In the genomic region with DNA sequence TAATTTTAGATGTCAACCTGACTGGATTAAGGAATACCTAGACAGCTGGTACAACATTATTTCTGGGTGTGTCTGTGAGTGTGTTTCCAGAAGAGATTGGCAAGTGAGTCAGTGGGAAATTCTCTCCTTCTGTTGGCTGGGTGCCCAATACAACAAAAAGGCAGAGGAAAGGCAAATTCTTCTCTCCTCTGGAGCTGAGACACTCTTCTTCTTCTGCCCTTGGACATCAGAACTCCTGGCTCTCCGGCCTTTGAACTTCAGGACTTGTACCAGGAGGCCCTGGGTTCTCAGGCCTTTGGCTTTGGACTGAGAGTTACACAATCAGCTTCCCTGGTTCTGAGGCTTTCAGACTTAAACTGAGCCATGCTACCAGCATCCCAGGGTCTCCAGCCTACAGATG, we compare ENCODE assay signal across 2 cellular contexts.
TF ChIP-seq lines count a peak whose summit lies in the region.

No MANE protein-coding gene starts in this region.

TF ChIP-seq in SK-N-SH treated with all-trans-retinoic acid at 6 μM for 48 hours, 23 proteins besides CTCF, POLR2A, EP300 and RAD21:
- TF ChIP-seq ZNF70 (CRISPR knock-in tag; IDR thresholded peaks at IDR 0.05), result no peak
- TF ChIP-seq ARNTL (CRISPR knock-in tag; IDR thresholded peaks at IDR 0.05; ENCODE audit: borderline replicate concordance, low read depth), result no peak
- TF ChIP-seq RARB (CRISPR knock-in tag; IDR thresholded peaks at IDR 0.05), result no peak
- no peak for TF ChIP-seq ESRRG (CRISPR knock-in tag; IDR thresholded peaks at IDR 0.05)
- TF ChIP-seq ZNF8 (CRISPR knock-in tag; IDR thresholded peaks at IDR 0.05), result no peak
- TF ChIP-seq TCF4 (CRISPR knock-in tag; IDR thresholded peaks at IDR 0.05; ENCODE audit: borderline replicate concordance), result no peak
- TF ChIP-seq CSDC2 (CRISPR knock-in tag; IDR thresholded peaks at IDR 0.05), result no peak
- TF ChIP-seq PATZ1 (CRISPR knock-in tag; IDR thresholded peaks at IDR 0.05; ENCODE audit: borderline replicate concordance), result no peak
- TF ChIP-seq ISL1 (CRISPR knock-in tag; IDR thresholded peaks at IDR 0.05), result no peak
- no peak for TF ChIP-seq GLIS3 (CRISPR knock-in tag; IDR thresholded peaks at IDR 0.05)
- TF ChIP-seq SNAI2 (CRISPR knock-in tag; IDR thresholded peaks at IDR 0.05), result no peak
- TF ChIP-seq, protein P1, sequence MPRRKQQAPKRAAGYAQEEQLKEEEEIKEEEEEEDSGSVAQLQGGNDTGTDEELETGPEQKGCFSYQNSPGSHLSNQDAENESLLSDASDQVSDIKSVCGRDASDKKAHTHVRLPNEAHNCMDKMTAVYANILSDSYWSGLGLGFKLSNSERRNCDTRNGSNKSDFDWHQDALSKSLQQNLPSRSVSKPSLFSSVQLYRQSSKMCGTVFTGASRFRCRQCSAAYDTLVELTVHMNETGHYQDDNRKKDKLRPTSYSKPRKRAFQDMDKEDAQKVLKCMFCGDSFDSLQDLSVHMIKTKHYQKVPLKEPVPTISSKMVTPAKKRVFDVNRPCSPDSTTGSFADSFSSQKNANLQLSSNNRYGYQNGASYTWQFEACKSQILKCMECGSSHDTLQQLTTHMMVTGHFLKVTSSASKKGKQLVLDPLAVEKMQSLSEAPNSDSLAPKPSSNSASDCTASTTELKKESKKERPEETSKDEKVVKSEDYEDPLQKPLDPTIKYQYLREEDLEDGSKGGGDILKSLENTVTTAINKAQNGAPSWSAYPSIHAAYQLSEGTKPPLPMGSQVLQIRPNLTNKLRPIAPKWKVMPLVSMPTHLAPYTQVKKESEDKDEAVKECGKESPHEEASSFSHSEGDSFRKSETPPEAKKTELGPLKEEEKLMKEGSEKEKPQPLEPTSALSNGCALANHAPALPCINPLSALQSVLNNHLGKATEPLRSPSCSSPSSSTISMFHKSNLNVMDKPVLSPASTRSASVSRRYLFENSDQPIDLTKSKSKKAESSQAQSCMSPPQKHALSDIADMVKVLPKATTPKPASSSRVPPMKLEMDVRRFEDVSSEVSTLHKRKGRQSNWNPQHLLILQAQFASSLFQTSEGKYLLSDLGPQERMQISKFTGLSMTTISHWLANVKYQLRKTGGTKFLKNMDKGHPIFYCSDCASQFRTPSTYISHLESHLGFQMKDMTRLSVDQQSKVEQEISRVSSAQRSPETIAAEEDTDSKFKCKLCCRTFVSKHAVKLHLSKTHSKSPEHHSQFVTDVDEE (CRISPR knock-in tag; IDR thresholded peaks at IDR 0.05), result no peak
- TF ChIP-seq, protein P2, sequence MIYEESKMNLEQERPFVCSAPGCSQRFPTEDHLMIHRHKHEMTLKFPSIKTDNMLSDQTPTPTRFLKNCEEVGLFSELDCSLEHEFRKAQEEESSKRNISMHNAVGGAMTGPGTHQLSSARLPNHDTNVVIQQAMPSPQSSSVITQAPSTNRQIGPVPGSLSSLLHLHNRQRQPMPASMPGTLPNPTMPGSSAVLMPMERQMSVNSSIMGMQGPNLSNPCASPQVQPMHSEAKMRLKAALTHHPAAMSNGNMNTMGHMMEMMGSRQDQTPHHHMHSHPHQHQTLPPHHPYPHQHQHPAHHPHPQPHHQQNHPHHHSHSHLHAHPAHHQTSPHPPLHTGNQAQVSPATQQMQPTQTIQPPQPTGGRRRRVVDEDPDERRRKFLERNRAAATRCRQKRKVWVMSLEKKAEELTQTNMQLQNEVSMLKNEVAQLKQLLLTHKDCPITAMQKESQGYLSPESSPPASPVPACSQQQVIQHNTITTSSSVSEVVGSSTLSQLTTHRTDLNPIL (CRISPR knock-in tag; IDR thresholded peaks at IDR 0.05; ENCODE audit: low read depth), result no peak

TF ChIP-seq in HepG2, 621 proteins besides CTCF, POLR2A, EP300 and RAD21:
- TF ChIP-seq, protein P3, sequence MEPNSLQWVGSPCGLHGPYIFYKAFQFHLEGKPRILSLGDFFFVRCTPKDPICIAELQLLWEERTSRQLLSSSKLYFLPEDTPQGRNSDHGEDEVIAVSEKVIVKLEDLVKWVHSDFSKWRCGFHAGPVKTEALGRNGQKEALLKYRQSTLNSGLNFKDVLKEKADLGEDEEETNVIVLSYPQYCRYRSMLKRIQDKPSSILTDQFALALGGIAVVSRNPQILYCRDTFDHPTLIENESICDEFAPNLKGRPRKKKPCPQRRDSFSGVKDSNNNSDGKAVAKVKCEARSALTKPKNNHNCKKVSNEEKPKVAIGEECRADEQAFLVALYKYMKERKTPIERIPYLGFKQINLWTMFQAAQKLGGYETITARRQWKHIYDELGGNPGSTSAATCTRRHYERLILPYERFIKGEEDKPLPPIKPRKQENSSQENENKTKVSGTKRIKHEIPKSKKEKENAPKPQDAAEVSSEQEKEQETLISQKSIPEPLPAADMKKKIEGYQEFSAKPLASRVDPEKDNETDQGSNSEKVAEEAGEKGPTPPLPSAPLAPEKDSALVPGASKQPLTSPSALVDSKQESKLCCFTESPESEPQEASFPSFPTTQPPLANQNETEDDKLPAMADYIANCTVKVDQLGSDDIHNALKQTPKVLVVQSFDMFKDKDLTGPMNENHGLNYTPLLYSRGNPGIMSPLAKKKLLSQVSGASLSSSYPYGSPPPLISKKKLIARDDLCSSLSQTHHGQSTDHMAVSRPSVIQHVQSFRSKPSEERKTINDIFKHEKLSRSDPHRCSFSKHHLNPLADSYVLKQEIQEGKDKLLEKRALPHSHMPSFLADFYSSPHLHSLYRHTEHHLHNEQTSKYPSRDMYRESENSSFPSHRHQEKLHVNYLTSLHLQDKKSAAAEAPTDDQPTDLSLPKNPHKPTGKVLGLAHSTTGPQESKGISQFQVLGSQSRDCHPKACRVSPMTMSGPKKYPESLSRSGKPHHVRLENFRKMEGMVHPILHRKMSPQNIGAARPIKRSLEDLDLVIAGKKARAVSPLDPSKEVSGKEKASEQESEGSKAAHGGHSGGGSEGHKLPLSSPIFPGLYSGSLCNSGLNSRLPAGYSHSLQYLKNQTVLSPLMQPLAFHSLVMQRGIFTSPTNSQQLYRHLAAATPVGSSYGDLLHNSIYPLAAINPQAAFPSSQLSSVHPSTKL (CRISPR knock-in tag; IDR thresholded peaks at IDR 0.05), result 0 out of 2 replicates have a peak, but pooled peaks have one; percentile 30
- TF ChIP-seq CEBPG (CRISPR knock-in tag; IDR thresholded peaks at IDR 0.05), result peak; percentile 35; the same call in 1 of the 2 replicates
- peak; percentile 27; the same call in 1 of the 2 replicates for TF ChIP-seq CEBPB (IDR thresholded peaks at IDR 0.05; ENCODE audit: borderline replicate concordance, low read depth, low read length)
- TF ChIP-seq E2F2 (CRISPR knock-in tag; IDR thresholded peaks at IDR 0.05; ENCODE audit: borderline replicate concordance), result no peak
- no peak for TF ChIP-seq PRPF4 (IDR thresholded peaks at IDR 0.05; ENCODE audit: low read depth, low read length, poor library complexity, severe bottlenecking)
- no peak for TF ChIP-seq MEIS1 (CRISPR knock-in tag; IDR thresholded peaks at IDR 0.05; ENCODE audit: borderline replicate concordance)
- TF ChIP-seq HNF4A (CRISPR knock-in tag; IDR thresholded peaks at IDR 0.05), result peak; percentile 70
